12 cellular contexts compared by ENCODE assay signal in genomic region chr5:911601-912000, GRCh38. TPM values are rescaled to one million over a fixed set of nuclear protein-coding genes. Genes with fewer than 3 reads are reported as not detected.
DNase-seq lines count a peak whose midpoint lies in the region; ATAC-seq and TF ChIP-seq lines count a peak whose summit lies in the region.
"Had no signal": no experiment of that assay in that cellular context is flagged by ENCODE, and none has a peak within 500 bp of the region (broad histone marks: within the 10 kb centered on the region; RNA-seq: fewer than 3 reads in every experiment).

No MANE protein-coding gene starts in this region.

- TF ChIP-seq CTCF in astrocyte of the cerebellum (IDR thresholded peaks at IDR 0.05; ENCODE audit: low read depth, low read length, missing control alignments), result no peak
- TF ChIP-seq CTCF in tibial artery (IDR thresholded peaks at IDR 0.05), result no peak

- peaks cover 27 to 61% of the 10 kb centered on the region in 2 donors for H3K36me3 Mint-ChIP-seq in stimulated activated naive B cell treated with anti-CD40 and anti-IgM and Interleukin-4, amounts not matched to agents 10 μg/mL and 1 μg/mL and 100 μg/mL, for 72 hours
- H3K36me3 Mint-ChIP-seq: natural killer cell treated with Interleukin-12 subunit alpha and Interleukin-12 subunit beta and Interleukin-15 and Interleukin-18, amount 100 ng/mL, for 72 hours had no signal

- H3K27ac ChIP-seq in ACC112 (ENCODE audit: low read depth, low read length) (peak overlapping the region; percentile 82), tibial artery (no peak overlapping the region)
- H3K27ac ChIP-seq: colonic mucosa, spleen had no signal

- H3K27me3 ChIP-seq in ACC112 (ENCODE audit: insufficient read depth, low read length), result no peaks in the 10 kb centered on the region
- H3K27me3 ChIP-seq in tibial artery, result no peaks in the 10 kb centered on the region
- H3K27me3 ChIP-seq: colonic mucosa, spleen had no signal

- intact Hi-C loops in tibial artery (cut with DNase I; ENCODE audit: low total_unique reads), result no loop called here

- H3K9me3 ChIP-seq in tibial artery, result no peaks in the 10 kb centered on the region
- H3K9me3 ChIP-seq: colonic mucosa, spleen had no signal

- H3K79me2 ChIP-seq in ACC112 (ENCODE audit: control insufficient read depth, insufficient read depth, low read length, unreplicated experiment), result no peaks in the 10 kb centered on the region

- no peak for ATAC-seq in stimulated activated naive B cell treated with anti-CD40 and anti-IgM and Interleukin-4, amounts not matched to agents 10 μg/mL and 1 μg/mL and 100 μg/mL, for 72 hours (replicated peaks)
- ATAC-seq in GM18870 (IDR thresholded peaks at IDR 0.05; ENCODE audit: unreplicated experiment), result no peak

- no peak overlapping the region for H2AFZ ChIP-seq in ACC112 (ENCODE audit: low read length, unreplicated experiment)

- no peaks in the 10 kb centered on the region; the same call in 1 of the 2 replicates for H3K36me3 ChIP-seq in ACC112 (ENCODE audit: insufficient read depth, low read length)
- H3K36me3 ChIP-seq in tibial artery, result no peaks in the 10 kb centered on the region
- H3K36me3 ChIP-seq: colonic mucosa had no signal

- H3K4me1 ChIP-seq in ACC112 (ENCODE audit: control insufficient read depth, insufficient read depth, low read length, unreplicated experiment) (no peaks in the 10 kb centered on the region), tibial artery (no peaks in the 10 kb centered on the region)
- H3K4me1 ChIP-seq: colonic mucosa, spleen had no signal

- H3K27ac Mint-ChIP-seq in stimulated activated naive B cell treated with anti-CD40 and anti-IgM and Interleukin-4, amounts not matched to agents 10 μg/mL and 1 μg/mL and 100 μg/mL, for 72 hours, result no peak overlapping the region

- H3K4me3 Mint-ChIP-seq in stimulated activated naive B cell treated with anti-CD40 and anti-IgM and Interleukin-4, amounts not matched to agents 10 μg/mL and 1 μg/mL and 100 μg/mL, for 72 hours, result no peak overlapping the region
- H3K4me3 Mint-ChIP-seq: natural killer cell treated with Interleukin-12 subunit alpha and Interleukin-12 subunit beta and Interleukin-15 and Interleukin-18, amount 100 ng/mL, for 72 hours had no signal

- in situ Hi-C loops in astrocyte of the cerebellum (cut with HindIII; ENCODE audit: low sequenced_read_pairs), result no loop called here

- no peaks in the 10 kb centered on the region for H3K9me3 Mint-ChIP-seq in stimulated activated naive B cell treated with anti-CD40 and anti-IgM and Interleukin-4, amounts not matched to agents 10 μg/mL and 1 μg/mL and 100 μg/mL, for 72 hours
- H3K9me3 Mint-ChIP-seq: natural killer cell treated with Interleukin-12 subunit alpha and Interleukin-12 subunit beta and Interleukin-15 and Interleukin-18, amount 100 ng/mL, for 72 hours had no signal

- DNase-seq in HT1080 (ENCODE audit: low read depth) (peak; percentile 95), astrocyte of the cerebellum (ENCODE audit: low read depth) (peak; percentile 59), glomerular visceral epithelial cell (ENCODE audit: extremely low spot score) (peak; percentile 90), tibial artery (no peak), NOMO-1 treated with DMSO at 0.1 percent for 48 hours (lab: John Stamatoyannopoulos, UW; ENCODE audit: unreplicated experiment) (no peak)
- no peak for DNase-seq in stimulated activated naive B cell treated with anti-CD40 and anti-IgM and Interleukin-4, amounts not matched to agents 10 μg/mL and 1 μg/mL and 100 μg/mL, for 72 hours
- DNase-seq: colonic mucosa, NCI-H510A treated with DMSO at 0.1 percent for 48 hours, spleen had no signal

- H3K4me1 Mint-ChIP-seq in stimulated activated naive B cell treated with anti-CD40 and anti-IgM and Interleukin-4, amounts not matched to agents 10 μg/mL and 1 μg/mL and 100 μg/mL, for 72 hours, result no peaks in the 10 kb centered on the region

- H3K27me3 Mint-ChIP-seq in stimulated activated naive B cell treated with anti-CD40 and anti-IgM and Interleukin-4, amounts not matched to agents 10 μg/mL and 1 μg/mL and 100 μg/mL, for 72 hours, result no peaks in the 10 kb centered on the region
- H3K27me3 Mint-ChIP-seq: natural killer cell treated with Interleukin-12 subunit alpha and Interleukin-12 subunit beta and Interleukin-15 and Interleukin-18, amount 100 ng/mL, for 72 hours had no signal

- no peak overlapping the region for H3K4me3 ChIP-seq in ACC112 (ENCODE audit: low read depth, low read length)
- no peak overlapping the region for H3K4me3 ChIP-seq in astrocyte of the cerebellum (ENCODE audit: low read depth, low read length)
- H3K4me3 ChIP-seq in tibial artery, result no peak overlapping the region
- H3K4me3 ChIP-seq: colonic mucosa, spleen had no signal

RNA-seq across cellular contexts. Expression of gene TRIP13, which starts 18.9 kb away (rescaled TPM):
- total RNA-seq in HT1080 (2014; rRNA removed; shearing (Covaris generic)), result 190 and 220 TPM in 2 replicates
- polyA plus RNA-seq in HT1080 (2015; cell fraction: cytosol; rRNA removed), result 118 and 126 TPM in 2 replicates
- 83.2 and 90.2 TPM in 2 replicates for polyA plus RNA-seq in HT1080 (2015; cell fraction: nucleus; rRNA removed)

RNA-seq across cellular contexts. Expression of gene BRD9, which starts 19.0 kb away (rescaled TPM):
- 49.2 and 52.7 TPM in 2 replicates for total RNA-seq in HT1080 (2014; rRNA removed; shearing (Covaris generic))
- 42.2 and 47.2 TPM in 2 replicates for polyA plus RNA-seq in HT1080 (2015; cell fraction: cytosol; rRNA removed)
- polyA plus RNA-seq in HT1080 (2015; cell fraction: nucleus; rRNA removed), result 152 and 154 TPM in 2 replicates

Comparison
In these comparisons a context has a peak if more than half of its experiments do, and no peak if none do; other contexts are left out.
1. DNase-seq: peak in HT1080 (single experiment), astrocyte of the cerebellum (single experiment) and glomerular visceral epithelial cell (single experiment); none in stimulated activated naive B cell treated with anti-CD40 and anti-IgM and Interleukin-4, amounts not matched to agents 10 μg/mL and 1 μg/mL and 100 μg/mL, for 72 hours (single experiment), tibial artery (0 of 2) and NOMO-1 treated with DMSO at 0.1 percent for 48 hours (single experiment).